21 cellular contexts compared by ENCODE assay signal in genomic region chr1:116971481-116971880, GRCh38. TPM values are rescaled to one million over a fixed set of nuclear protein-coding genes. Genes with fewer than 3 reads are reported as not detected.
A peak's percentile ranks its signal among the peaks of the same experiment; 100 is the strongest.
DNase-seq lines count a peak whose midpoint lies in the region; ATAC-seq and TF ChIP-seq lines count a peak whose summit lies in the region.
"Had no signal": no experiment of that assay in that cellular context is flagged by ENCODE, and none has a peak within 500 bp of the region (broad histone marks: within the 10 kb centered on the region; RNA-seq: fewer than 3 reads in every experiment).

No MANE protein-coding gene starts in this region.

- H3K4me3 ChIP-seq in ascending aorta = no peak overlapping the region
- no peak overlapping the region for H3K4me3 ChIP-seq in left ventricle myocardium inferior
- no peak overlapping the region for H3K4me3 ChIP-seq in sigmoid colon
- H3K4me3 ChIP-seq: colonic mucosa, vagina had no signal

- H3K4me3 Mint-ChIP-seq in activated T-helper 17 cell treated with anti-CD3 and anti-CD28 coated beads, Interleukin-2, amount 50 U/mL, for 72 hours = no peak overlapping the region
- H3K4me3 Mint-ChIP-seq: activated CD4-positive, alpha-beta memory T cell treated with anti-CD3 and anti-CD28 coated beads, Interleukin-2, amount 10 ng/mL, durations not matched to agents 7 days and 5 days; activated naive CD4-positive, alpha-beta T cell treated with anti-CD3 and anti-CD28 coated beads for 36 hours; memory B cell; natural killer cell had no signal

- no peaks in the 10 kb centered on the region for H3K36me3 Mint-ChIP-seq in activated T-helper 17 cell treated with anti-CD3 and anti-CD28 coated beads, Interleukin-2, amount 50 U/mL, for 72 hours (ENCODE audit: low read depth)
- H3K36me3 Mint-ChIP-seq: natural killer cell had no signal

- H3K4me1 ChIP-seq in ascending aorta (peaks cover 3 to 16% of the 10 kb centered on the region in 2 donors), left ventricle myocardium inferior (peaks cover 24% of the 10 kb centered on the region), sigmoid colon (peaks cover 0 to 34% (median 25%) of the 10 kb centered on the region in 4 donors)
- H3K4me1 ChIP-seq: colonic mucosa, vagina had no signal

- DNase-seq in NCI-H526 (lab: John Stamatoyannopoulos, UW) (peak; percentile 13 to 31), NCI-H526 treated with DMSO at 0.1 percent for 48 hours (lab: John Stamatoyannopoulos, UW) (no peak), ascending aorta (ENCODE audit: low spot score in 2 of 2) (no peak), left ventricle myocardium inferior (no peak), sigmoid colon (no peak), SIG-M5 treated with dmso at 0.1 percent for 504 hours (lab: John Stamatoyannopoulos, UW; ENCODE audit: unreplicated experiment) (no peak)
- DNase-seq: activated CD4-positive, alpha-beta memory T cell treated with anti-CD3 and anti-CD28 coated beads, Interleukin-2, amount 10 ng/mL, durations not matched to agents 7 days and 5 days; activated naive CD4-positive, alpha-beta T cell treated with anti-CD3 and anti-CD28 coated beads for 36 hours; colonic mucosa; HCEC 1CT; IMR-90; natural killer cell; NCI-H2081; SHP77; stimulated activated CD4-positive, alpha-beta T cell treated with anti-CD3 and anti-CD28 coated beads, Interleukin-4, amount 100 ng/mL, for 24 hours; T-helper 2 cell had no signal

- H3K27me3 Mint-ChIP-seq in activated T-helper 17 cell treated with anti-CD3 and anti-CD28 coated beads, Interleukin-2, amount 50 U/mL, for 72 hours = no peaks in the 10 kb centered on the region

- H3K4me1 Mint-ChIP-seq in activated T-helper 17 cell treated with anti-CD3 and anti-CD28 coated beads, Interleukin-2, amount 50 U/mL, for 72 hours = no peaks in the 10 kb centered on the region
- H3K4me1 Mint-ChIP-seq: activated CD4-positive, alpha-beta memory T cell treated with anti-CD3 and anti-CD28 coated beads, Interleukin-2, amount 10 ng/mL, durations not matched to agents 7 days and 5 days; memory B cell; natural killer cell had no signal

- TF ChIP-seq CTCF in ascending aorta (IDR thresholded peaks at IDR 0.05) (no peak), left ventricle myocardium inferior (IDR thresholded peaks at IDR 0.05; ENCODE audit: borderline replicate concordance) (no peak), sigmoid colon (IDR thresholded peaks at IDR 0.05) (no peak)

- TF ChIP-seq POLR2A in sigmoid colon (IDR thresholded peaks at IDR 0.05) = no peak

- intact Hi-C loops in ascending aorta (cut with DNase I) = no loop called here
- intact Hi-C loops in left ventricle myocardium inferior (cut with micrococcal nuclease) = no loop called here
- intact Hi-C loops in sigmoid colon (cut with DNase I) = no loop called here

- no peak overlapping the region for H3K27ac Mint-ChIP-seq in activated T-helper 17 cell treated with anti-CD3 and anti-CD28 coated beads, Interleukin-2, amount 50 U/mL, for 72 hours
- H3K27ac Mint-ChIP-seq: activated CD4-positive, alpha-beta memory T cell treated with anti-CD3 and anti-CD28 coated beads, Interleukin-2, amount 10 ng/mL, durations not matched to agents 7 days and 5 days; activated naive CD4-positive, alpha-beta T cell treated with anti-CD3 and anti-CD28 coated beads for 36 hours; memory B cell; natural killer cell had no signal

- no peak for ATAC-seq in GM21825 (IDR thresholded peaks at IDR 0.05; ENCODE audit: unreplicated experiment)
- ATAC-seq in activated T-helper 17 cell treated with anti-CD3 and anti-CD28 coated beads, Interleukin-2, amount 50 U/mL, for 72 hours (replicated peaks) = no peak
- ATAC-seq: natural killer cell had no signal

- H3K36me3 ChIP-seq in ascending aorta = peaks cover 0 to 6% of the 10 kb centered on the region in 2 donors
- peaks cover 29% of the 10 kb centered on the region for H3K36me3 ChIP-seq in left ventricle myocardium inferior
- H3K36me3 ChIP-seq in sigmoid colon = peaks cover 0 to 39% (median 14%) of the 10 kb centered on the region in 4 donors
- H3K36me3 ChIP-seq: colonic mucosa had no signal

- no peak for TF ChIP-seq EP300 in sigmoid colon (IDR thresholded peaks at IDR 0.05)

- H3K27me3 ChIP-seq in ascending aorta = no peaks in the 10 kb centered on the region
- H3K27me3 ChIP-seq in left ventricle myocardium inferior (ENCODE audit: low read depth) = no peaks in the 10 kb centered on the region
- H3K27me3 ChIP-seq in sigmoid colon = no peaks in the 10 kb centered on the region
- H3K27me3 ChIP-seq: colonic mucosa, vagina had no signal

- no peaks in the 10 kb centered on the region for H3K9me3 Mint-ChIP-seq in activated T-helper 17 cell treated with anti-CD3 and anti-CD28 coated beads, Interleukin-2, amount 50 U/mL, for 72 hours
- H3K9me3 Mint-ChIP-seq: activated CD4-positive, alpha-beta memory T cell treated with anti-CD3 and anti-CD28 coated beads, Interleukin-2, amount 10 ng/mL, durations not matched to agents 7 days and 5 days; activated naive CD4-positive, alpha-beta T cell treated with anti-CD3 and anti-CD28 coated beads for 36 hours; natural killer cell had no signal

- WGBS in sigmoid colon, 2 donors = 74 to 88% methylated on average over 3 of the region's 3 CpGs

- H3K27ac ChIP-seq in ascending aorta = peak overlapping the region; percentile 15 to 76
- peak overlapping the region; percentile 38 for H3K27ac ChIP-seq in left ventricle myocardium inferior (replicated peaks)
- peak overlapping the region; percentile 19 to 76 (median 74) for H3K27ac ChIP-seq in sigmoid colon
- H3K27ac ChIP-seq: colonic mucosa, HL-60, vagina had no signal

- H3K9me3 ChIP-seq in ascending aorta (no peaks in the 10 kb centered on the region), left ventricle myocardium inferior (replicated peaks) (no peaks in the 10 kb centered on the region), sigmoid colon (no peaks in the 10 kb centered on the region)
- H3K9me3 ChIP-seq: colonic mucosa, vagina had no signal

RNA-seq across cellular contexts. Expression of gene CD101, which starts 30.1 kb away (rescaled TPM):
- total RNA-seq in ascending aorta (not detected), left ventricle myocardium inferior (0.74 TPM), sigmoid colon (1 to 10 TPM in 2 of 4 donors, under 1 TPM in 2; 0.66 to 1.4 (median 1.0) TPM)
- 1 to 10 TPM in 2 of 3 donors, under 1 TPM in 1; 0.60 to 1.7 (median 1.6) TPM for polyA plus RNA-seq in sigmoid colon
- total RNA-seq in activated T-helper 17 cell treated with anti-CD3 and anti-CD28 coated beads, Interleukin-2, amount 50 U/mL, for 72 hours = 1 to 10 TPM in 1 of 2 donors, under 1 TPM in 1; 0.26 to 2.1 TPM
- total RNA-seq: IMR-90 had no signal
- polyA plus RNA-seq: IMR-90 had no signal

Comparison
In these comparisons a context has a peak if more than half of its experiments do, and no peak if none do; other contexts are left out.
1. DNase-seq: peak in NCI-H526 (2 of 2); none in NCI-H526 treated with DMSO at 0.1 percent for 48 hours (single experiment), ascending aorta (0 of 2), left ventricle myocardium inferior (single experiment), sigmoid colon (single experiment) and SIG-M5 treated with dmso at 0.1 percent for 504 hours (single experiment).
2. Peak in every context shown above with its lines, with median percentiles within 50 percentile points of each other: H3K27ac ChIP-seq.